In the genomic region with DNA sequence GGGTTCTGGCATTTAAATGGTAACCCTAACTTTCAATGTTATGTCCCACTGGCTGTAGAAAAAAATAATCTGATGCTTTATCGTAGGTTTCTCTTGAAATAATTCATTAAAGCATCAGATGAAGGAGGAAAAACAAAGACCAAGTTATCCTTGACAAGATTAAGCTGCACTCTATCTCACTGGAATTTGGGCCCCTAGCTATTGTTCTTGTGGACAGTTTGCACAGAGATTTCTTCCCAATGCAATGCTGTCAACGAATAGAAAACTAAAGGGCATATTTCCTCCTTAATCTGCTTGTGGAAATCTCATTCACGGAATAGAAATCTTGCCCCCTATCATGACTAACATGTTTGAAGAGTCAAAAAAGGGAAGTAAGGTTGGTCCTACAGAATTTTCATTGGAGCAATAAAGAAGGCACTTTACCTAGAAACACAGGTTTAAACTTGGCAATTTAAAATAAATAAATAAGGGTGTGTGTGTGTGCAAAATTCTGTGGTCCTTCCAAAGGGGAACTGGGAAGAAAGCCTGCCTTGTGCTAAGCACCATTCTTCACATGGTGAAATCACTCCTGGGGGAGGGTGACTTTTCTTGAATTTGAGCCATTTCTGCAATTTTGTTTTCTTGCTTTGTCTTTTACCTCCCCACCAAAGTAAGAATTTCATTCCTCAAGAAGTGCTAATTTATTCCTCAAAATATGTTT, we compare ENCODE assay signal across 1 cellular context.
TF ChIP-seq lines count a peak whose summit lies in the region.

No MANE protein-coding gene starts in this region.

TF ChIP-seq in IMR-90, 13 proteins besides CTCF, POLR2A, EP300 and RAD21 (continued from another document):
- TF ChIP-seq CHD1 (IDR thresholded peaks at IDR 0.05; ENCODE audit: low read depth, low read length) (no peak), RCOR1 (IDR thresholded peaks at IDR 0.05; ENCODE audit: insufficient replicate concordance, low read length) (no peak), NFE2L2 (IDR thresholded peaks at IDR 0.05; ENCODE audit: low read depth, low read length) (no peak), MXI1 (IDR thresholded peaks at IDR 0.05; ENCODE audit: borderline replicate concordance, low read depth, low read length) (no peak), MAFK (IDR thresholded peaks at IDR 0.05; ENCODE audit: low read depth, low read length) (no peak), MAZ (IDR thresholded peaks at IDR 0.05; ENCODE audit: borderline replicate concordance, low read depth, low read length) (no peak)
- TF ChIP-seq, protein P1, sequence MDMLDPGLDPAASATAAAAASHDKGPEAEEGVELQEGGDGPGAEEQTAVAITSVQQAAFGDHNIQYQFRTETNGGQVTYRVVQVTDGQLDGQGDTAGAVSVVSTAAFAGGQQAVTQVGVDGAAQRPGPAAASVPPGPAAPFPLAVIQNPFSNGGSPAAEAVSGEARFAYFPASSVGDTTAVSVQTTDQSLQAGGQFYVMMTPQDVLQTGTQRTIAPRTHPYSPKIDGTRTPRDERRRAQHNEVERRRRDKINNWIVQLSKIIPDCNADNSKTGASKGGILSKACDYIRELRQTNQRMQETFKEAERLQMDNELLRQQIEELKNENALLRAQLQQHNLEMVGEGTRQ (IDR thresholded peaks at IDR 0.05; ENCODE audit: low read depth, low read length) = no peak
